In genomic region chr11:88384004-88384677, GRCh38 we compare ENCODE assay signal across 1 cellular context.
TF ChIP-seq lines count a peak whose summit lies in the region.

No MANE protein-coding gene starts in this region.

TF ChIP-seq in SK-N-SH treated with all-trans-retinoic acid at 6 μM for 48 hours, 23 proteins besides CTCF, POLR2A, EP300 and RAD21 (continued from another document):
- TF ChIP-seq CREB5 (CRISPR knock-in tag; IDR thresholded peaks at IDR 0.05; ENCODE audit: low read depth) (no peak), TCF4 (CRISPR knock-in tag; IDR thresholded peaks at IDR 0.05; ENCODE audit: borderline replicate concordance) (no peak), CSDC2 (CRISPR knock-in tag; IDR thresholded peaks at IDR 0.05) (no peak), SNAI2 (CRISPR knock-in tag; IDR thresholded peaks at IDR 0.05) (no peak), RARB (CRISPR knock-in tag; IDR thresholded peaks at IDR 0.05) (peak; percentile 63; the same call in 1 of the 2 replicates), OSR1 (CRISPR knock-in tag; IDR thresholded peaks at IDR 0.05) (no peak), ZNF565 (CRISPR knock-in tag; conservative IDR thresholded peaks at IDR 0.05; ENCODE audit: low read depth) (no peak), BACH2 (CRISPR knock-in tag; IDR thresholded peaks at IDR 0.05; ENCODE audit: borderline replicate concordance) (no peak), ZNF70 (CRISPR knock-in tag; IDR thresholded peaks at IDR 0.05) (no peak), ZFP3 (CRISPR knock-in tag; IDR thresholded peaks at IDR 0.05) (no peak)
TF ChIP-seq in SK-N-SH treated with all-trans-retinoic acid at 6 μM for 48 hours: peak in this region for 3.
